In the genomic region with DNA sequence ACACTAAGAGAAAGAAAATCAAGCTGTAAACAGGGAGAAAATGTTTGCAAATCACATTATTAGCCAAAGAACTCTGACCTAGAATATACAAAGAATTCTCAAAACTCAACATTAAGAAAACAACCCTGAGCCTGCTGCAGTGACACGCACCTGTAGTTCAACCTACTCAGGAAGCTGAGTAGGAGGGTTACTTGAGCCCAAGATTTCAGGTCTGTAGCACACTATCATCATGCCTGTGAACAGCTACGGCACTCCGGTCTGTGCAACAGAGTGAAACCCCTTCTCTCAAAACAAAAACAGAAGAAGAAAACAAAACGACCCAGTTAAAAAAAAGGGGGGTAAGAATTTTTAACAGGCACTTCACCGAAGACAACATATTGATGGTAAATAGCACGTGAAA, we compare ENCODE assay signal across 11 cellular contexts. TPM values are rescaled to one million over a fixed set of nuclear protein-coding genes. Genes with fewer than 3 reads are reported as not detected.
A peak's percentile ranks its signal among the peaks of the same experiment; 100 is the strongest.
DNase-seq lines count a peak whose midpoint lies in the region; ATAC-seq and TF ChIP-seq lines count a peak whose summit lies in the region.
"Had no signal": no experiment of that assay in that cellular context is flagged by ENCODE, and none has a peak within 500 bp of the region (broad histone marks: within the 10 kb centered on the region; RNA-seq: fewer than 3 reads in every experiment).

No MANE protein-coding gene starts in this region.

- intact Hi-C loops in CD14-positive monocyte (cut with micrococcal nuclease): no loop called here

- no peak overlapping the region for H3K9ac ChIP-seq in BLaER1 treated with 17β-estradiol and CSF1 and Interleukin-3, amounts not matched to agents 10 nM and 100 nM

- peaks cover 0 to 3% (median 0%) of the 10 kb centered on the region in 7 donors for H3K9me3 Mint-ChIP-seq in CD14-positive monocyte

- no peak for TF ChIP-seq CTCF in CD14-positive monocyte (IDR thresholded peaks at IDR 0.05)

- peaks cover 0 to under 1% (median 0%) of the 10 kb centered on the region in 11 experiments; a peak in 1 of 22 replicates for H3K9me3 ChIP-seq in BLaER1 treated with 17β-estradiol and CSF1 and Interleukin-3, amounts not matched to agents 10 nM and 100 nM (replicated peaks in 1 of 11)
- H3K9me3 ChIP-seq: colonic mucosa had no signal

- ATAC-seq in GM19397 (IDR thresholded peaks at IDR 0.05; ENCODE audit: unreplicated experiment) (peak; percentile 91), HG02798 (IDR thresholded peaks at IDR 0.05; ENCODE audit: poor library complexity, unreplicated experiment) (peak; percentile 91), HG03565 (IDR thresholded peaks at IDR 0.05; ENCODE audit: unreplicated experiment) (peak; percentile 88)
- ATAC-seq: Panc1 had no signal

- H4K20me1 ChIP-seq in BLaER1 treated with 17β-estradiol and CSF1 and Interleukin-3, amounts not matched to agents 10 nM and 100 nM: peaks cover 0 to 28% (median 0%) of the 10 kb centered on the region in 11 experiments; a peak in 8 of 22 replicates

- H3K4me1 Mint-ChIP-seq in CD14-positive monocyte: no peaks in the 10 kb centered on the region

- peak overlapping the region in 8 of 11 experiments; percentile 5 to 54 (median 27); a peak in 12 of 22 replicates for H3K4me2 ChIP-seq in BLaER1 treated with 17β-estradiol and CSF1 and Interleukin-3, amounts not matched to agents 10 nM and 100 nM

- peaks cover 0 to 29% (median 20%) of the 10 kb centered on the region in 10 experiments; a peak in 13 of 20 replicates for H3K4me1 ChIP-seq in BLaER1 treated with 17β-estradiol and CSF1 and Interleukin-3, amounts not matched to agents 10 nM and 100 nM
- H3K4me1 ChIP-seq: colonic mucosa had no signal

- no peaks in the 10 kb centered on the region for H3K27me3 ChIP-seq in BLaER1 treated with 17β-estradiol and CSF1 and Interleukin-3, amounts not matched to agents 10 nM and 100 nM
- H3K27me3 ChIP-seq: colonic mucosa had no signal

- DNase-seq in effector CD4-positive, alpha-beta T cell: no peak
- DNase-seq in GM19238 (ENCODE audit: insufficient read length, low spot score) (no peak), SHP77 treated with DMSO at 0.1 percent for 48 hours (lab: John Stamatoyannopoulos, UW) (no peak), CD14-positive monocyte (ENCODE audit: low spot score) (no peak)
- DNase-seq: colonic mucosa, NCI-H1417 had no signal

- peaks cover 15 to 17% of the 10 kb centered on the region in 2 donors for H3K36me3 Mint-ChIP-seq in CD14-positive monocyte

- no peak overlapping the region for H3K27ac Mint-ChIP-seq in CD14-positive monocyte

- no peak overlapping the region for H3K27ac ChIP-seq in BLaER1 treated with 17β-estradiol and CSF1 and Interleukin-3, amounts not matched to agents 10 nM and 100 nM
- H3K27ac ChIP-seq: colonic mucosa had no signal

- no peak overlapping the region for H3K4me3 ChIP-seq in BLaER1 treated with 17β-estradiol and CSF1 and Interleukin-3, amounts not matched to agents 10 nM and 100 nM
- H3K4me3 ChIP-seq: colonic mucosa had no signal

- peaks cover 11 to 57% (median 29%) of the 10 kb centered on the region in 11 experiments; a peak in 21 of 22 replicates for H3K36me3 ChIP-seq in BLaER1 treated with 17β-estradiol and CSF1 and Interleukin-3, amounts not matched to agents 10 nM and 100 nM
- H3K36me3 ChIP-seq: colonic mucosa had no signal

- H3K4me3 Mint-ChIP-seq in CD14-positive monocyte: no peak overlapping the region

- peaks cover 0 to 2% (median 0%) of the 10 kb centered on the region in 3 donors for H3K27me3 Mint-ChIP-seq in CD14-positive monocyte (ENCODE audit: low read depth in 3 of 3)

RNA-seq across cellular contexts. Expression of gene SAV1, which starts 20.8 kb away (rescaled TPM):
- 1 to 10 TPM; 4.8 to 5.1 TPM for polyA plus RNA-seq in CD14-positive monocyte
